17 cellular contexts compared by ENCODE assay signal in the genomic region with DNA sequence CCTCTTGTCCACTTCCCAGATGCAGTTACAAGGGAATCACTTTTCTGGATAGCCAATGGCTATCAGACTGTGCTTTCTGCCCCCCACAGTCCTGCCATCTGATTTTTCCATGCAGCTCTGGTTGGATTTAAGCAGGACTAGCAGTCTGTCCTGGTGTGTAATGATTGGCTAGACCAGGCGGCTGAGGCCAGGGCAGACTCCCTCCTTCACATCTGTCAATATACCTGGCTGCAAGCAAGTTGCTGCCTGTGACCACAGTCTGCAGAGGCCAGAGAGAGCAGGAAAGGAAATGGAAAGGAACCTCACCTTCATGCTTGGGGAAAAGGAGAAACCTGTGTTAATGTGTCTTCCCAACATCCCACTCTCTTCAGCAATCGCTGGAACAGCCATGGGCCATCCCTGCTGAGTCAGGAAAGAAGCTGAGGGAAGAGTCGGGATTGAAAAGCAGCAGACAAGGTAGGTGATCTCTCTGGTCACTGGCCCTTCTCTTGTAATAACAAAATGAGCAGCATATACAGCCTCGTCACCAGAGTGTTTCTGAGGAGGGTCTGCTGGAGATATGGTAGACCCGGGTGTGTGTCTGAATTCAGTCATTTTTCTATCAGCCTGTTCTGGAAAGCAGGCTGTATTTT. TPM values are rescaled to one million over a fixed set of nuclear protein-coding genes. Genes with fewer than 3 reads are reported as not detected.
DNase-seq lines count a peak whose midpoint lies in the region; ATAC-seq and TF ChIP-seq lines count a peak whose summit lies in the region.
"Had no signal": no experiment of that assay in that cellular context is flagged by ENCODE, and none has a peak within 500 bp of the region (broad histone marks: within the 10 kb centered on the region; RNA-seq: fewer than 3 reads in every experiment).

No MANE protein-coding gene starts in this region.

- TF ChIP-seq CTCF in MCF 10A (IDR thresholded peaks at IDR 0.05; ENCODE audit: unreplicated experiment), result no peak
- TF ChIP-seq CTCF in mucosa of descending colon (IDR thresholded peaks at IDR 0.05), result no peak

- no peaks in the 10 kb centered on the region for H3K36me3 Mint-ChIP-seq in MCF 10A (ENCODE audit: insufficient read depth, unreplicated experiment)
- H3K36me3 Mint-ChIP-seq: natural killer cell had no signal

- POLR2A ChIA-PET in MCF 10A (lab: Yijun Ruan, JAX), result interaction anchor here (1.0 to 1.1 kb wide), 3 partner anchors 70 to 127 kb away, joined by 3 to 4 read pairs (median 3); a partner anchor contains a TSS

- H3K4me1 Mint-ChIP-seq in MCF 10A (ENCODE audit: insufficient read depth, unreplicated experiment), result peaks cover 46% of the 10 kb centered on the region

- H3K9me3 ChIP-seq in mucosa of descending colon, result no peaks in the 10 kb centered on the region

- in situ Hi-C loops in T47D (cut with HindIII; ENCODE audit: low pct_unique_long_range_greater_than_20kb, low sequenced_read_pairs), result no loop called here

- H3K27ac Mint-ChIP-seq in MCF 10A (ENCODE audit: low read depth, unreplicated experiment), result no peak overlapping the region
- H3K27ac Mint-ChIP-seq: CD8-positive, alpha-beta T cell; natural killer cell had no signal

- DNase-seq in T47D (ENCODE audit: low read depth in 1 of 2, low spot score in 1 of 2) (peak; percentile 30 to 71), MCF 10A (ENCODE audit: unreplicated experiment) (no peak), epithelial cell of prostate (ENCODE audit: low read depth, low spot score) (peak; percentile 65), mucosa of descending colon (peak in 2 of 3 donors; percentile 44 to 59), SKM-1 (lab: John Stamatoyannopoulos, UW; ENCODE audit: unreplicated experiment) (no peak)
- DNase-seq: activated naive CD4-positive, alpha-beta T cell; CD8-positive, alpha-beta T cell; effector CD8-positive, alpha-beta T cell; KG1; natural killer cell; NCI-H1436 treated with DMSO at 0.1 percent for 48 hours; NCI-H748 treated with DMSO at 0.1 percent for 48 hours; stimulated activated naive CD8-positive, alpha-beta T cell treated with anti-CD3 and anti-CD28 coated beads, Interleukin-15, Interleukin-2, amounts not matched to agents 100 U/mL and 50 U/mL, for 24 hours had no signal

- H3K9me3 Mint-ChIP-seq in MCF 10A (ENCODE audit: unreplicated experiment), result no peaks in the 10 kb centered on the region
- H3K9me3 Mint-ChIP-seq: natural killer cell had no signal

- H3K27ac ChIP-seq in epithelial cell of prostate, result peak overlapping the region; percentile 94
- H3K27ac ChIP-seq: SK-N-MC had no signal

- ATAC-seq in mucosa of descending colon, result peak; percentile 96
- ATAC-seq in HG03159 (IDR thresholded peaks at IDR 0.05; ENCODE audit: unreplicated experiment), result no peak
- no peak for ATAC-seq in GM21717 (IDR thresholded peaks at IDR 0.05; ENCODE audit: unreplicated experiment)
- no peak for ATAC-seq in GM18909 (IDR thresholded peaks at IDR 0.05; ENCODE audit: poor library complexity, unreplicated experiment)
- ATAC-seq: CD8-positive, alpha-beta T cell; natural killer cell; stimulated activated naive CD8-positive, alpha-beta T cell treated with anti-CD3 and anti-CD28 coated beads, Interleukin-15, Interleukin-2, amounts not matched to agents 100 U/mL and 50 U/mL, for 24 hours had no signal

- H3K36me3 ChIP-seq in mucosa of descending colon (ENCODE audit: low read depth), result no peaks in the 10 kb centered on the region

- no peak overlapping the region for H3K4me3 ChIP-seq in mucosa of descending colon
- H3K4me3 ChIP-seq: SK-N-MC had no signal

- intact Hi-C loops in MCF 10A (cut with micrococcal nuclease), result no loop called here
- intact Hi-C loops in mucosa of descending colon (cut with DNase I, micrococcal nuclease), result loop anchor here (10.0 kb wide), 1 partner anchor 132 kb away; no protein-coding TSS in a partner anchor

- no peak overlapping the region for H3K4me3 Mint-ChIP-seq in MCF 10A (ENCODE audit: unreplicated experiment)
- H3K4me3 Mint-ChIP-seq: CD8-positive, alpha-beta T cell; natural killer cell had no signal

- CTCF ChIA-PET in MCF 10A (lab: Yijun Ruan, JAX), result interaction anchor here (0.5 to 1.9 kb wide), 3 partner anchors 15 to 128 kb away, joined by 3 to 11 read pairs (median 7); no protein-coding TSS in a partner anchor

- no peaks in the 10 kb centered on the region for H3K27me3 Mint-ChIP-seq in MCF 10A (ENCODE audit: insufficient read depth, unreplicated experiment)

- no peaks in the 10 kb centered on the region for H3K4me1 ChIP-seq in mucosa of descending colon (ENCODE audit: low read depth)

- BruUV-seq in MCF 10A (replicated peaks; lab: Mats Ljungman, UMichigan), result no TSS peak

RNA-seq across cellular contexts. Expression of a gene that starts 57.9 kb away (rescaled TPM):
- total RNA-seq in MCF 10A (2022) (2.8 TPM in 2 replicates), mucosa of descending colon (1 to 10 TPM; 2.5 to 9.8 (median 4.6) TPM)

Comparison
In these comparisons a context has a peak if more than half of its experiments do, and no peak if none do; other contexts are left out.
1. DNase-seq: peak in T47D (2 of 2), epithelial cell of prostate (single experiment) and mucosa of descending colon (2 of 3); none in MCF 10A (single experiment) and SKM-1 (single experiment).